ENCODE assay signal across 36 cellular contexts in genomic region chr5:169724303-169724702, GRCh38.
"Had no signal": no experiment of that assay in that cellular context is flagged by ENCODE, and none has a peak within 500 bp of the region (broad histone marks: within the 10 kb centered on the region; RNA-seq: fewer than 3 reads in every experiment).

No MANE protein-coding gene starts in this region.

- H3K4me1 Mint-ChIP-seq: activated B cell treated with CpG ODN at 0.5 μM for 24 hours; activated naive CD8-positive, alpha-beta T cell treated with anti-CD3 and anti-CD28 coated beads, Interleukin-2, amount 10 ng/mL, durations not matched to agents 7 days and 5 days had no signal

- H3K27ac ChIP-seq: adrenal gland, body of pancreas, brain microvascular endothelial cell, breast epithelium, VCaP had no signal

- H3K27ac Mint-ChIP-seq: activated B cell treated with CpG ODN at 0.5 μM for 24 hours; activated CD4-positive, alpha-beta memory T cell treated with anti-CD3 and anti-CD28 coated beads for 36 hours; activated CD4-positive, alpha-beta T cell treated with anti-CD3 and anti-CD28 coated beads, Interleukin-2, amount 10 ng/mL, durations not matched to agents 24 days and 14 days; activated CD8-positive, alpha-beta T cell treated with anti-CD3 and anti-CD28 coated beads for 36 hours; activated naive CD4-positive, alpha-beta T cell treated with anti-CD3 and anti-CD28 coated beads for 36 hours; activated naive CD4-positive, alpha-beta T cell treated with anti-CD3 and anti-CD28 coated beads, Interleukin-2, amount 50 U/mL, for 72 hours; activated naive CD8-positive, alpha-beta T cell treated with anti-CD3 and anti-CD28 coated beads, Interleukin-2, amount 10 ng/mL, durations not matched to agents 7 days and 5 days; activated T-helper 17 cell treated with anti-CD3 and anti-CD28 coated beads, Interleukin-2, amount 50 U/mL, for 72 hours; T-helper 1 cell treated with Interleukin-12 subunit alpha and Interleukin-12 subunit beta and Interleukin-4 antibody, amounts not matched to agents 30 μg/mL and 1 μg/mL, for 36 hours; T-helper 2 cell treated with Interferon-gamma antibody and Interleukin-4, amounts not matched to agents 5 μg/mL and 100 μg/mL, for 36 hours had no signal

- H3K9me3 Mint-ChIP-seq: activated naive CD4-positive, alpha-beta T cell treated with anti-CD3 and anti-CD28 coated beads for 36 hours; activated naive CD4-positive, alpha-beta T cell treated with anti-CD3 and anti-CD28 coated beads, Interleukin-2, amount 50 U/mL, for 72 hours; activated naive CD8-positive, alpha-beta T cell treated with anti-CD3 and anti-CD28 coated beads, Interleukin-2, amount 10 ng/mL, durations not matched to agents 7 days and 5 days; activated T-cell treated with anti-CD3 and anti-CD28 coated beads, Interleukin-2, amount 50 U/mL, for 72 hours; T-helper 2 cell treated with Interferon-gamma antibody and Interleukin-4, amounts not matched to agents 5 μg/mL and 100 μg/mL, for 36 hours had no signal

- ATAC-seq: activated CD8-positive, alpha-beta T cell treated with anti-CD3 and anti-CD28 coated beads for 36 hours; activated naive CD4-positive, alpha-beta T cell treated with anti-CD3 and anti-CD28 coated beads, Interleukin-2, amount 50 U/mL, for 72 hours; activated T-cell treated with anti-CD3 and anti-CD28 coated beads, Interleukin-2, amount 50 U/mL, for 4 hours; activated T-cell treated with anti-CD3 and anti-CD28 coated beads, Interleukin-2, amount 50 U/mL, for 72 hours; activated T-helper 17 cell treated with anti-CD3 and anti-CD28 coated beads, Interleukin-2, amount 50 U/mL, for 72 hours; body of pancreas had no signal

- H3K9me3 ChIP-seq: adrenal gland, body of pancreas, breast epithelium had no signal

- H3K4me3 ChIP-seq: adrenal gland, body of pancreas, breast epithelium had no signal

- H3K36me3 ChIP-seq: adrenal gland, brain microvascular endothelial cell, breast epithelium had no signal

- H3K27me3 ChIP-seq: adrenal gland, body of pancreas, brain microvascular endothelial cell, breast epithelium had no signal

- H3K27me3 Mint-ChIP-seq: activated B cell treated with CpG ODN at 0.5 μM for 24 hours; activated CD4-positive, alpha-beta memory T cell treated with anti-CD3 and anti-CD28 coated beads for 36 hours; activated CD4-positive, alpha-beta T cell treated with anti-CD3 and anti-CD28 coated beads, Interleukin-2, amount 10 ng/mL, durations not matched to agents 24 days and 14 days; activated CD8-positive, alpha-beta T cell treated with anti-CD3 and anti-CD28 coated beads for 36 hours; activated naive CD8-positive, alpha-beta T cell treated with anti-CD3 and anti-CD28 coated beads, Interleukin-2, amount 10 ng/mL, durations not matched to agents 7 days and 5 days; activated T-helper 17 cell treated with anti-CD3 and anti-CD28 coated beads, Interleukin-2, amount 50 U/mL, for 72 hours; central memory CD8-positive, alpha-beta T cell had no signal

- H3K4me1 ChIP-seq: adrenal gland, body of pancreas, breast epithelium had no signal

- H3K4me3 Mint-ChIP-seq: activated B cell treated with CpG ODN at 0.5 μM for 24 hours; activated CD4-positive, alpha-beta memory T cell treated with anti-CD3 and anti-CD28 coated beads for 36 hours; activated CD4-positive, alpha-beta T cell treated with anti-CD3 and anti-CD28 coated beads, Interleukin-2, amount 10 ng/mL, durations not matched to agents 24 days and 14 days; activated CD8-positive, alpha-beta T cell treated with anti-CD3 and anti-CD28 coated beads for 36 hours; activated naive CD4-positive, alpha-beta T cell treated with anti-CD3 and anti-CD28 coated beads for 36 hours; activated naive CD8-positive, alpha-beta T cell treated with anti-CD3 and anti-CD28 coated beads, Interleukin-2, amount 10 ng/mL, durations not matched to agents 7 days and 5 days; activated T-cell treated with anti-CD3 and anti-CD28 coated beads, Interleukin-2, amount 50 U/mL, for 4 hours; activated T-cell treated with anti-CD3 and anti-CD28 coated beads, Interleukin-2, amount 50 U/mL, for 72 hours; activated T-helper 1 cell treated with anti-CD3 and anti-CD28 coated beads, Interleukin-12 subunit alpha, Interleukin-12 subunit beta, Interleukin-2, Interleukin-4 antibody, amounts not matched to agents 30 ng/mL and 10 ng/mL and 1 ng/mL, durations not matched to agents 14 hours and 24 hours and 36 hours; activated T-helper 17 cell treated with anti-CD3 and anti-CD28 coated beads, Interleukin-2, amount 50 U/mL, for 72 hours; central memory CD8-positive, alpha-beta T cell; T-helper 1 cell treated with Interleukin-12 subunit alpha and Interleukin-12 subunit beta and Interleukin-4 antibody, amounts not matched to agents 30 μg/mL and 1 μg/mL, for 36 hours; T-helper 2 cell treated with Interferon-gamma antibody and Interleukin-4, amounts not matched to agents 5 μg/mL and 100 μg/mL, for 36 hours had no signal

- DNase-seq: activated B cell treated with CpG ODN at 0.5 μM for 24 hours; activated CD4-positive, alpha-beta memory T cell treated with anti-CD3 and anti-CD28 coated beads for 36 hours; activated CD4-positive, alpha-beta T cell treated with anti-CD3 and anti-CD28 coated beads for 4 hours; activated CD4-positive, alpha-beta T cell treated with anti-CD3 and anti-CD28 coated beads, Interleukin-2, amount 10 ng/mL, durations not matched to agents 24 days and 14 days; activated CD4-positive, alpha-beta T cell treated with anti-CD3 and anti-CD28 coated beads, Interleukin-2, amount 50 U/mL, for 1 hour; activated CD4-positive, alpha-beta T cell treated with anti-CD3 and anti-CD28 coated beads, Interleukin-2, amount 50 U/mL, for 4 hours; activated CD4-positive, CD25-positive, alpha-beta regulatory T cell treated with anti-CD3 and anti-CD28 coated beads, Interleukin-2, amount 50 U/mL, for 72 hours; activated CD8-positive, alpha-beta memory T cell treated with anti-CD3 and anti-CD28 coated beads, Interleukin-2, amount 50 U/mL, for 4 hours; activated CD8-positive, alpha-beta T cell treated with anti-CD3 and anti-CD28 coated beads for 36 hours; activated effector memory CD4-positive, alpha-beta T cell treated with anti-CD3 and anti-CD28 coated beads, Interleukin-2, amount 50 U/mL, for 16 hours; activated gamma-delta T cell treated with Interleukin-2 at 50 U/mL for 16 hours; activated naive CD4-positive, alpha-beta T cell; activated naive CD4-positive, alpha-beta T cell treated with anti-CD3 and anti-CD28 coated beads for 36 hours; activated naive CD4-positive, alpha-beta T cell treated with anti-CD3 and anti-CD28 coated beads, Interleukin-2, amount 50 U/mL, for 16 hours; activated naive CD8-positive, alpha-beta T cell treated with anti-CD3 and anti-CD28 coated beads, Interleukin-2, amount 10 ng/mL, durations not matched to agents 7 days and 5 days; activated T-cell treated with anti-CD3 and anti-CD28 coated beads for 4 hours; activated T-cell treated with anti-CD3 and anti-CD28 coated beads, Interleukin-2, amount 50 U/mL, for 1 hour; activated T-cell treated with anti-CD3 and anti-CD28 coated beads, Interleukin-2, amount 50 U/mL, for 4 hours; activated T-cell treated with anti-CD3 and anti-CD28 coated beads, Interleukin-2, amount 50 U/mL, for 72 hours; adrenal gland; amniotic stem cell; aorta; body of pancreas; brain microvascular endothelial cell; cerebellar nuclear complex; T-helper 1 cell; T-helper 2 cell; T-helper 9 cell had no signal
